Comparison of ENCODE assay signal across 8 cellular contexts in the genomic region with DNA sequence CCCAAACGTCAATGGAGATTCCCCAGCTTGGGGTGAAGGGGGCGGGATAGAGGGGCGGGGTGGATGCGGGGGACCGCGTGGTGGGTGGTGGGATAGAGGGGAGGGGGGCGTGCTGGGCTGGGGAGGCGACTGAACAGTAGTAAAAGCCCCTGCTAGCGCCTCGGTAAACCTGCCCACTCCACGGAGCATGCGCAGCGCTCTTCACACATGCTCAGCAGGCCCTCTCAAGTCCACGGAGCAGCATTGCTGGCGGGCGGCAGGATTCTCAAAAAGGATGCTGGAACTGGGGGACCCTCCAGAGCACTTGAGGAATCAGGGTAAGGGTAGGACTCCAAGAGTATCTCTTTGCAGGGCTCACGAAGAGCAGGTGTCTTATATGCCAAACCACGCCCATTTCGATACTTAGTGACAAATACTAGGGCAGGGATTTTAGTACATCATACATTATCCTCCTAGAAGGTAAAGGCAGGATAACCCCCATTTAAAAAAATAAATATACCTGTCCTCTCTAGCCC. TPM values are rescaled to one million over a fixed set of nuclear protein-coding genes. Genes with fewer than 3 reads are reported as not detected.
DNase-seq lines count a peak whose midpoint lies in the region; ATAC-seq and TF ChIP-seq lines count a peak whose summit lies in the region.

No MANE protein-coding gene starts in this region.

- H3K9ac ChIP-seq in duodenal mucosa (ENCODE audit: low read depth in 1 of 2, low read length in 2 of 2): no peak overlapping the region

- H3K27ac ChIP-seq in duodenal mucosa (ENCODE audit: low read depth, low read length) (no peak overlapping the region), tibial artery (peak overlapping the region; percentile 82 to 84)

- no peak overlapping the region for H3K27ac Mint-ChIP-seq in activated CD8-positive, alpha-beta memory T cell treated with anti-CD3 and anti-CD28 coated beads, Interleukin-2, amount 10 ng/mL, durations not matched to agents 7 days and 5 days

- peaks cover 15% of the 10 kb centered on the region for H3K27me3 Mint-ChIP-seq in activated T-cell treated with anti-CD3 and anti-CD28 coated beads, Interleukin-2, amount 50 U/mL, for 4 hours (ENCODE audit: low read depth)
- H3K27me3 Mint-ChIP-seq in activated CD8-positive, alpha-beta memory T cell treated with anti-CD3 and anti-CD28 coated beads, Interleukin-2, amount 10 ng/mL, durations not matched to agents 7 days and 5 days: peaks cover 10% of the 10 kb centered on the region

- intact Hi-C loops in tibial artery (cut with DNase I; ENCODE audit: low total_unique reads): no loop called here

- CTCF ChIA-PET in activated CD8-positive, alpha-beta memory T cell treated with anti-CD3 and anti-CD28 coated beads, Interleukin-2, amount 10 ng/mL, durations not matched to agents 7 days and 5 days (lab: Charles Lee): no interaction called here

- H3K4me1 ChIP-seq in duodenal mucosa (ENCODE audit: control insufficient read depth in 1 of 2, insufficient read depth in 2 of 2, low read length in 2 of 2) (peaks cover 0 to 4% of the 10 kb centered on the region in 2 donors), tibial artery (no peaks in the 10 kb centered on the region)

- H3K36me3 Mint-ChIP-seq in activated T-cell treated with anti-CD3 and anti-CD28 coated beads, Interleukin-2, amount 50 U/mL, for 4 hours (ENCODE audit: insufficient read depth): no peaks in the 10 kb centered on the region
- H3K36me3 Mint-ChIP-seq in activated CD8-positive, alpha-beta memory T cell treated with anti-CD3 and anti-CD28 coated beads, Interleukin-2, amount 10 ng/mL, durations not matched to agents 7 days and 5 days: no peaks in the 10 kb centered on the region

- no peak for TF ChIP-seq CTCF in tibial artery (IDR thresholded peaks at IDR 0.05)

- ATAC-seq in activated T-cell treated with anti-CD3 and anti-CD28 coated beads, Interleukin-2, amount 50 U/mL, for 4 hours: peak; percentile 48 to 64
- peak; percentile 57 for ATAC-seq in HG03135 (IDR thresholded peaks at IDR 0.05; ENCODE audit: unreplicated experiment)
- no peak for ATAC-seq in activated CD8-positive, alpha-beta memory T cell treated with anti-CD3 and anti-CD28 coated beads, Interleukin-2, amount 10 ng/mL, durations not matched to agents 7 days and 5 days

- peaks cover 4% of the 10 kb centered on the region for H3K9me3 Mint-ChIP-seq in activated T-cell treated with anti-CD3 and anti-CD28 coated beads, Interleukin-2, amount 50 U/mL, for 4 hours
- no peaks in the 10 kb centered on the region for H3K9me3 Mint-ChIP-seq in activated CD8-positive, alpha-beta memory T cell treated with anti-CD3 and anti-CD28 coated beads, Interleukin-2, amount 10 ng/mL, durations not matched to agents 7 days and 5 days (ENCODE audit: low read depth)

- H3K36me3 ChIP-seq in duodenal mucosa (ENCODE audit: control insufficient read depth in 1 of 2, insufficient read depth in 2 of 2, low read length in 2 of 2) (no peaks in the 10 kb centered on the region), tibial artery (no peaks in the 10 kb centered on the region)

- DNase-seq in activated T-cell treated with anti-CD3 and anti-CD28 coated beads, Interleukin-2, amount 50 U/mL, for 4 hours: no peak
- DNase-seq in activated T-cell treated with anti-CD3 and anti-CD28 coated beads for 4 hours: no peak
- peak; percentile 36 for DNase-seq in NCI-H82 treated with DMSO at 0.1 percent for 48 hours (lab: John Stamatoyannopoulos, UW; ENCODE audit: unreplicated experiment)
- peak; percentile 1 to 64 for DNase-seq in lung microvascular endothelial cell (ENCODE audit: low read depth in 2 of 2)
- DNase-seq in tibial artery: peak; percentile 37 to 70
- no peak for DNase-seq in activated CD8-positive, alpha-beta memory T cell treated with anti-CD3 and anti-CD28 coated beads, Interleukin-2, amount 10 ng/mL, durations not matched to agents 7 days and 5 days

- no peaks in the 10 kb centered on the region for H3K4me1 Mint-ChIP-seq in activated T-cell treated with anti-CD3 and anti-CD28 coated beads, Interleukin-2, amount 50 U/mL, for 4 hours (ENCODE audit: low read depth)
- no peaks in the 10 kb centered on the region for H3K4me1 Mint-ChIP-seq in activated CD8-positive, alpha-beta memory T cell treated with anti-CD3 and anti-CD28 coated beads, Interleukin-2, amount 10 ng/mL, durations not matched to agents 7 days and 5 days

- H3K4me3 ChIP-seq in duodenal mucosa (ENCODE audit: low read depth in 1 of 2, low read length in 2 of 2): peak overlapping the region; percentile 65 to 73
- peak overlapping the region; percentile 74 to 76 for H3K4me3 ChIP-seq in tibial artery

- H3K9me3 ChIP-seq in duodenal mucosa (ENCODE audit: control insufficient read depth in 1 of 2, low read length in 2 of 2): no peaks in the 10 kb centered on the region
- H3K9me3 ChIP-seq in tibial artery: no peaks in the 10 kb centered on the region

- H3K27me3 ChIP-seq in duodenal mucosa (ENCODE audit: control insufficient read depth in 1 of 2, insufficient read depth in 2 of 2, low read length in 2 of 2) (no peaks in the 10 kb centered on the region), tibial artery (no peaks in the 10 kb centered on the region)

- peak overlapping the region; percentile 19 for H3K4me3 Mint-ChIP-seq in activated T-cell treated with anti-CD3 and anti-CD28 coated beads, Interleukin-2, amount 50 U/mL, for 4 hours
- H3K4me3 Mint-ChIP-seq in activated CD8-positive, alpha-beta memory T cell treated with anti-CD3 and anti-CD28 coated beads, Interleukin-2, amount 10 ng/mL, durations not matched to agents 7 days and 5 days: no peak overlapping the region

RNA-seq across cellular contexts. Expression of gene RPS6KA6, which starts 0.4 kb away (rescaled TPM):
- under 1 TPM; 0.13 to 0.33 (median 0.16) TPM for total RNA-seq in activated T-cell treated with anti-CD3 and anti-CD28 coated beads, Interleukin-2, amount 50 U/mL, for 4 hours
- total RNA-seq in lung microvascular endothelial cell: 0.87 and 0.99 TPM in 2 replicates
- total RNA-seq in activated CD8-positive, alpha-beta memory T cell treated with anti-CD3 and anti-CD28 coated beads, Interleukin-2, amount 10 ng/mL, durations not matched to agents 7 days and 5 days: not detected

Comparison
In these comparisons a context has a peak if more than half of its experiments do, and no peak if none do; other contexts are left out.
1. DNase-seq: peak in NCI-H82 treated with DMSO at 0.1 percent for 48 hours (single experiment), lung microvascular endothelial cell (2 of 2) and tibial artery (2 of 2); none in activated T-cell treated with anti-CD3 and anti-CD28 coated beads, Interleukin-2, amount 50 U/mL, for 4 hours (single experiment), activated T-cell treated with anti-CD3 and anti-CD28 coated beads for 4 hours (single experiment) and activated CD8-positive, alpha-beta memory T cell treated with anti-CD3 and anti-CD28 coated beads, Interleukin-2, amount 10 ng/mL, durations not matched to agents 7 days and 5 days (single experiment).